In genomic region chr1:85898861-85899260, GRCh38 we compare ENCODE assay signal across 18 cellular contexts.
"Had no signal": no experiment of that assay in that cellular context is flagged by ENCODE, and none has a peak within 500 bp of the region (broad histone marks: within the 10 kb centered on the region; RNA-seq: fewer than 3 reads in every experiment).

No MANE protein-coding gene starts in this region.

- DNase-seq: activated CD4-positive, alpha-beta memory T cell treated with anti-CD3 and anti-CD28 coated beads, Interleukin-2, amount 10 ng/mL, durations not matched to agents 7 days and 5 days; activated effector memory CD4-positive, alpha-beta T cell treated with Interleukin-2 at 50 U/mL for 16 hours; activated naive CD4-positive, alpha-beta T cell treated with anti-CD3 and anti-CD28 coated beads, Interleukin-2, amount 50 U/mL, for 16 hours; activated T-cell treated with anti-CD3 and anti-CD28 coated beads, Interleukin-2, amount 50 U/mL, for 24 hours; adrenal gland; effector memory CD8-positive, alpha-beta T cell; gastrocnemius medialis; islet precursor cell; left ventricle myocardium inferior; naive thymus-derived CD8-positive, alpha-beta T cell; pancreas; sigmoid colon; stimulated activated CD4-positive, alpha-beta T cell treated with anti-CD3 and anti-CD28 coated beads, Interleukin-12 subunit alpha, Interleukin-12 subunit beta, amount 100 ng/mL, for 4 hours; stimulated activated CD4-positive, alpha-beta T cell treated with anti-CD3 and anti-CD28 coated beads, Interleukin-2, amount 100 ng/mL, for 24 hours; stomach; T-helper 1 cell; testis; upper lobe of right lung had no signal

- ATAC-seq: effector memory CD8-positive, alpha-beta T cell; gastrocnemius medialis; naive thymus-derived CD8-positive, alpha-beta T cell; pancreas; upper lobe of right lung had no signal
